26 cellular contexts compared by ENCODE assay signal in the genomic region with DNA sequence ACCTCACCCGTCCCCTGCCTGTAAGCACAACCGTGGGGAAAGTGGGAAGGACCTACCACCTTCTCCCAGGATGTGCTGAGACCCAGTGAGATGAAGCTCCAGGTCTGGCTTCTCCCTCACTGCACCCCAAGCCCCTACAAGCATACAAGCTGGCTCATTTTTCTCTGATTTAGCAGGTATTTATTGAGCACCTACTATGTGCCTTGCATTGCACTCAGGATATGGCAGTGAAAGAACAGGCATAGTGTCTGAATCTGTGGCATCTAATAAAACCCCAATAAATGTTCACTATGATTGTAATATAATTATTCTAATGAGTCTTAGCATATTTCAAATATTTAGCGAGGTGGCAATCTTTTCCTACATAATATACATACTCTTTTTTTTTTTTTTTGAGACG.
"Had no signal": no experiment of that assay in that cellular context is flagged by ENCODE, and none has a peak within 500 bp of the region (broad histone marks: within the 10 kb centered on the region; RNA-seq: fewer than 3 reads in every experiment).

No MANE protein-coding gene starts in this region.

- H3K4me3 ChIP-seq: breast epithelium, colonic mucosa, Peyer's patch, SJCRH30 had no signal

- H3K9me3 ChIP-seq: breast epithelium, colonic mucosa, Peyer's patch, SJCRH30, SK-N-SH had no signal

- ATAC-seq: activated CD4-positive, alpha-beta T cell treated with anti-CD3 and anti-CD28 coated beads for 36 hours; activated T-helper 17 cell treated with anti-CD3 and anti-CD28 coated beads, Interleukin-2, amount 50 U/mL, for 72 hours had no signal

- H3K4me2 ChIP-seq: SK-N-SH had no signal

- H3K9ac ChIP-seq: SK-N-SH had no signal

- DNase-seq: activated CD4-positive, alpha-beta memory T cell treated with anti-CD3 and anti-CD28 coated beads, Interleukin-2, amount 10 ng/mL, durations not matched to agents 7 days and 5 days; activated CD4-positive, alpha-beta T cell treated with anti-CD3 and anti-CD28 coated beads for 36 hours; activated CD4-positive, alpha-beta T cell treated with anti-CD3 and anti-CD28 coated beads, Interleukin-2, amount 50 U/mL, for 1 hour; activated gamma-delta T cell treated with Interleukin-2 at 50 U/mL for 16 hours; activated naive CD4-positive, alpha-beta T cell treated with anti-CD3 and anti-CD28 coated beads, Interleukin-2, amount 10 ng/mL, durations not matched to agents 7 days and 5 days; activated naive CD8-positive, alpha-beta T cell treated with anti-CD3 and anti-CD28 coated beads for 36 hours; activated T-cell treated with anti-CD3 and anti-CD28 coated beads for 4 hours; activated T-cell treated with anti-CD3 and anti-CD28 coated beads, Interleukin-2, amount 50 U/mL, for 48 hours; caudate nucleus; colonic mucosa; NCI-H1092 treated with DMSO at 0.1 percent for 48 hours; NCI-H1417 treated with DMSO at 0.1 percent for 48 hours; NCI-H1694 treated with DMSO at 0.1 percent for 48 hours; NCI-H2081; NCI-H510A treated with DMSO at 0.1 percent for 48 hours; NCI-H69; NK-92 treated with Interleukin-12 subunit alpha and Interleukin-12 subunit beta, amount 100 ng/mL, for 24 hours; Peyer's patch; Right ventricle myocardium superior; SK-N-SH; T-helper 1 cell; WERI-Rb-1 had no signal

- H3K27ac ChIP-seq: breast epithelium, colonic mucosa, Peyer's patch, RWPE1, SJCRH30, WERI-Rb-1 had no signal

- H3K27me3 ChIP-seq: breast epithelium, colonic mucosa, Peyer's patch, SJCRH30 had no signal

- H3K36me3 ChIP-seq: breast epithelium, colonic mucosa, Peyer's patch, SJCRH30, WERI-Rb-1 had no signal
